In the genomic region with DNA sequence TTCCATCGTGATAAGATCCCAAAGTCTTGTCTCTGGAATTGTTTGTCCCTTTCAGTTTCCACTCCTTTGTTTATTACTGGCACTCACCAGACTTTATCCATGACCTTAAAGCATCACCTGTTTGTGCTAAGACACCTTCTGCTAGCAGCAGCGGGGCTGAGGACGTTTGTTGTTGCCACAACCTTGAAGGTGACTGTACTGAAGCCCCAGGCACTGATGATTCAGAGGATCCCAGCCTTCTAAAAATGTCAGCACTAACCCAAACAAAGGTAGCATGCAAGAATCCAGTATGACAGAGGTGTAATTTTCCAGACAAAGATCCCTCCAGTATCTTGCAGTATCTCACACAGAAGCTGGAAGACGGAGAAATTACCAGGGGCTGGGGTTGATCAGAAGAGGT, we compare ENCODE assay signal across 18 cellular contexts. TPM values are rescaled to one million over a fixed set of nuclear protein-coding genes. Genes with fewer than 3 reads are reported as not detected.
A peak's percentile ranks its signal among the peaks of the same experiment; 100 is the strongest.
DNase-seq lines count a peak whose midpoint lies in the region; FAIRE-seq and TF ChIP-seq lines count a peak whose summit lies in the region.
"Had no signal": no experiment of that assay in that cellular context is flagged by ENCODE, and none has a peak within 500 bp of the region (broad histone marks: within the 10 kb centered on the region; RNA-seq: fewer than 3 reads in every experiment).

No MANE protein-coding gene starts in this region.

- H3K36me3 ChIP-seq in bronchial epithelial cell (ENCODE audit: control insufficient read depth, insufficient read depth, low read length) (no peaks in the 10 kb centered on the region), mesendoderm (ENCODE audit: control insufficient read depth, insufficient read depth, low read length) (no peaks in the 10 kb centered on the region), SK-N-SH (replicated peaks in 1 of 2; ENCODE audit: control insufficient read depth in 1 of 2, insufficient read depth in 2 of 2, low read length in 1 of 2) (no peaks in the 10 kb centered on the region)
- H3K36me3 ChIP-seq: BLaER1 treated with 17β-estradiol and CSF1 and Interleukin-3, amounts not matched to agents 10 nM and 100 nM had no signal

- no peak overlapping the region for H2BK5ac ChIP-seq in mesendoderm (ENCODE audit: low read length)

- H3F3A ChIP-seq in SK-N-SH (replicated peaks; ENCODE audit: insufficient read depth): no peaks in the 10 kb centered on the region

- FAIRE-seq in bronchial epithelial cell (lab: Jason Lieb, UNC): no peak
- FAIRE-seq: GM12878 had no signal

- no peak overlapping the region for H4K5ac ChIP-seq in mesendoderm (ENCODE audit: low read length)

- H3K4me2 ChIP-seq in mesendoderm (ENCODE audit: low read length): no peak overlapping the region
- H3K4me2 ChIP-seq in SK-N-SH: no peak overlapping the region
- H3K4me2 ChIP-seq: BLaER1 treated with 17β-estradiol and CSF1 and Interleukin-3, amounts not matched to agents 10 nM and 100 nM had no signal

- H3K4me3 ChIP-seq in bronchial epithelial cell (ENCODE audit: low read depth, low read length) (no peak overlapping the region), mesendoderm (ENCODE audit: low read length) (no peak overlapping the region), SK-N-SH (ENCODE audit: low read depth in 2 of 2, low read length in 1 of 2) (no peak overlapping the region), foreskin fibroblast (ENCODE audit: low read depth in 1 of 2, low read length in 2 of 2) (no peak overlapping the region)
- H3K4me3 ChIP-seq: BLaER1 treated with 17β-estradiol and CSF1 and Interleukin-3, amounts not matched to agents 10 nM and 100 nM; GM12878 had no signal

- no peaks in the 10 kb centered on the region for H3K27me3 ChIP-seq in bronchial epithelial cell (ENCODE audit: control insufficient read depth, insufficient read depth, low read length)
- H3K27me3 ChIP-seq in mesendoderm (ENCODE audit: insufficient read depth, low read length, poor library complexity): no peaks in the 10 kb centered on the region
- no peaks in the 10 kb centered on the region for H3K27me3 ChIP-seq in SK-N-SH (ENCODE audit: insufficient read depth)
- H3K27me3 ChIP-seq: BLaER1 treated with 17β-estradiol and CSF1 and Interleukin-3, amounts not matched to agents 10 nM and 100 nM had no signal

- TF ChIP-seq EP300 in SK-N-SH (IDR thresholded peaks at IDR 0.05; ENCODE audit: borderline replicate concordance in 1 of 2, low read depth in 1 of 2, low read length in 1 of 2): no peak

- no peaks in the 10 kb centered on the region for H3K9me3 ChIP-seq in SK-N-SH
- H3K9me3 ChIP-seq: BLaER1 treated with 17β-estradiol and CSF1 and Interleukin-3, amounts not matched to agents 10 nM and 100 nM had no signal

- H3K18ac ChIP-seq in mesendoderm (ENCODE audit: low read length): no peak overlapping the region

- no peak for TF ChIP-seq CTCF in bronchial epithelial cell (IDR thresholded peaks at IDR 0.05; ENCODE audit: insufficient read depth, low read length, severe bottlenecking)
- no peak for TF ChIP-seq CTCF in SK-N-SH (IDR thresholded peaks at IDR 0.05)
- no peak for TF ChIP-seq CTCF in foreskin fibroblast (IDR thresholded peaks at IDR 0.05; ENCODE audit: low read depth, low read length)

- CTCF ChIA-PET in SK-N-SH (lab: Yijun Ruan, JAX): interaction anchor here (2.1 kb wide), 1 partner anchor 16 kb away, joined by 8 read pairs; no protein-coding TSS in a partner anchor

- no peak overlapping the region for H3K4ac ChIP-seq in mesendoderm (ENCODE audit: low read depth, low read length)

- POLR2A ChIA-PET in SK-N-SH (lab: Yijun Ruan, JAX): no interaction called here

- H4K8ac ChIP-seq in mesendoderm (ENCODE audit: low read depth, low read length): no peak overlapping the region

- H2BK120ac ChIP-seq in mesendoderm (ENCODE audit: low read depth, low read length): no peak overlapping the region

- no peaks in the 10 kb centered on the region for H3K79me2 ChIP-seq in mesendoderm (ENCODE audit: control insufficient read depth, insufficient read depth, low read length)
- H3K79me2 ChIP-seq in SK-N-SH (ENCODE audit: insufficient read depth): no peaks in the 10 kb centered on the region

- no peak overlapping the region for H3K27ac ChIP-seq in mesendoderm (ENCODE audit: low read depth, low read length)
- H3K27ac ChIP-seq in SK-N-SH (ENCODE audit: low read depth in 2 of 2, low read length in 1 of 2): no peak overlapping the region
- H3K27ac ChIP-seq: BLaER1 treated with 17β-estradiol and CSF1 and Interleukin-3, amounts not matched to agents 10 nM and 100 nM had no signal

- no peak overlapping the region for H3K56ac ChIP-seq in mesendoderm (ENCODE audit: low read length)

- DNase-seq in ELF-1 (ENCODE audit: low read depth, low spot score) (peak; percentile 49), M059J (ENCODE audit: low read depth) (peak; percentile 50), bronchial epithelial cell (ENCODE audit: low read depth) (peak; percentile 71), mesendoderm (peak; percentile 17), Kasumi-1 (lab: John Stamatoyannopoulos, UW) (no peak), SK-N-SH (no peak), foreskin fibroblast (no peak)
- DNase-seq in activated CD8-positive, alpha-beta memory T cell treated with anti-CD3 and anti-CD28 coated beads, Interleukin-2, amount 50 U/mL, for 48 hours: no peak
- DNase-seq: 8988T; ACHN; CD4-positive, CD25-positive, alpha-beta regulatory T cell; DMS53; GOT3; H9 had no signal

- H3K4me1 ChIP-seq in mesendoderm (ENCODE audit: control insufficient read depth, low read depth, low read length): no peaks in the 10 kb centered on the region
- H3K4me1 ChIP-seq in SK-N-SH (ENCODE audit: control insufficient read depth in 1 of 2, insufficient read depth in 2 of 2, low read depth in 1 of 2, low read length in 1 of 2): no peaks in the 10 kb centered on the region

- H2BK15ac ChIP-seq in mesendoderm (replicated peaks; ENCODE audit: low read depth): no peak overlapping the region

- no peak overlapping the region for H2AFZ ChIP-seq in SK-N-SH (ENCODE audit: low read depth)

- H3K23ac ChIP-seq in mesendoderm (ENCODE audit: low read length): no peak overlapping the region

- no peaks in the 10 kb centered on the region for H3K79me1 ChIP-seq in mesendoderm (ENCODE audit: low read length)

- WGBS in mesendoderm (ENCODE audit: extremely low coverage, insufficient coverage, low lambda C conversion rate): no CpG with 5 or more reads among the region's 4 CpGs
- WGBS in SK-N-SH (ENCODE audit: low lambda C conversion rate): 51% methylated on average over 4 of the region's 4 CpGs

- H3K9ac ChIP-seq in mesendoderm (ENCODE audit: low read length): no peak overlapping the region
- no peak overlapping the region for H3K9ac ChIP-seq in SK-N-SH
- H3K9ac ChIP-seq: BLaER1 treated with 17β-estradiol and CSF1 and Interleukin-3, amounts not matched to agents 10 nM and 100 nM had no signal

- TF ChIP-seq RAD21 in SK-N-SH (IDR thresholded peaks at IDR 0.05; ENCODE audit: low read length): no peak

- H3K9me2 ChIP-seq in SK-N-SH: no peaks in the 10 kb centered on the region

- no peak overlapping the region for H2AK5ac ChIP-seq in mesendoderm (ENCODE audit: low read length)

- no peaks in the 10 kb centered on the region for H4K20me1 ChIP-seq in SK-N-SH (ENCODE audit: insufficient read depth)
- H4K20me1 ChIP-seq: BLaER1 treated with 17β-estradiol and CSF1 and Interleukin-3, amounts not matched to agents 10 nM and 100 nM had no signal

TF ChIP-seq in SK-N-SH, 30 proteins besides CTCF, POLR2A, EP300 and RAD21 (continues in another document):
- no peak for TF ChIP-seq NFIC (IDR thresholded peaks at IDR 0.05; ENCODE audit: borderline replicate concordance)
- no peak for TF ChIP-seq FOXJ3 (CRISPR knock-in tag; IDR thresholded peaks at IDR 0.05)
- TF ChIP-seq REST (IDR thresholded peaks at IDR 0.05; ENCODE audit: low read depth, low read length): no peak

RNA-seq across cellular contexts. Expression of gene SMIM8, which starts 28.9 kb away (rescaled TPM):
- 3.9 and 6.1 TPM in 2 replicates for total RNA-seq in M059J (2014; rRNA removed; shearing (Covaris generic))
- 5.0 and 7.2 TPM in 2 replicates for total RNA-seq in bronchial epithelial cell
- 6.7 TPM for polyA plus RNA-seq in mesendoderm (2013, experiment 1 of 2)
- polyA plus RNA-seq in mesendoderm (2013, experiment 2 of 2): 6.3 TPM
- 1.6 and 3.1 TPM in 2 replicates for polyA plus RNA-seq in SK-N-SH (2012; rRNA removed)
- polyA plus RNA-seq in SK-N-SH (2012; cell fraction: cytosol; rRNA removed): 2.9 and 4.4 TPM in 2 replicates
- 2.8 and 4.0 TPM in 2 replicates for polyA plus RNA-seq in SK-N-SH (2012; cell fraction: nucleus; rRNA removed)

RNA-seq across cellular contexts. Expression of gene GJB7, which starts 35.6 kb away (rescaled TPM):
- total RNA-seq in M059J (2014; rRNA removed; shearing (Covaris generic)): not detected in 2 replicates
- not detected in 2 replicates for total RNA-seq in bronchial epithelial cell
- 0.35 TPM for polyA plus RNA-seq in mesendoderm (2013, experiment 1 of 2)
- 0.36 TPM for polyA plus RNA-seq in mesendoderm (2013, experiment 2 of 2)
- not detected in 2 replicates for polyA plus RNA-seq in SK-N-SH (2012; rRNA removed)
- not detected in 2 replicates for polyA plus RNA-seq in SK-N-SH (2012; cell fraction: cytosol; rRNA removed)
- not detected in 2 replicates for polyA plus RNA-seq in SK-N-SH (2012; cell fraction: nucleus; rRNA removed)
- total RNA-seq: CD4-positive, CD25-positive, alpha-beta regulatory T cell; G401; GM12878; HT-29 had no signal

RNA-seq across cellular contexts. Expression of gene C6orf163, which starts 51.1 kb away (rescaled TPM):
- total RNA-seq in M059J (2014; rRNA removed; shearing (Covaris generic)): not detected in 2 replicates
- 1.6 and 3.1 TPM in 2 replicates for total RNA-seq in bronchial epithelial cell
- 0.70 TPM for polyA plus RNA-seq in mesendoderm (2013, experiment 1 of 2)
- 0.78 TPM for polyA plus RNA-seq in mesendoderm (2013, experiment 2 of 2)
- polyA plus RNA-seq in SK-N-SH (2012; rRNA removed): 0.49 and 0.54 TPM in 2 replicates
- polyA plus RNA-seq in SK-N-SH (2012; cell fraction: cytosol; rRNA removed): 0.16 and 0.50 TPM in 2 replicates
- polyA plus RNA-seq in SK-N-SH (2012; cell fraction: nucleus; rRNA removed): 1.2 and 2.3 TPM in 2 replicates
- total RNA-seq: HT-29 had no signal

Comparison
In these comparisons a context has a peak if more than half of its experiments do, and no peak if none do; other contexts are left out.
1. DNase-seq: peak in ELF-1 (single experiment), M059J (single experiment), bronchial epithelial cell (single experiment) and mesendoderm (single experiment); none in Kasumi-1 (0 of 2), SK-N-SH (single experiment), foreskin fibroblast (0 of 2) and activated CD8-positive, alpha-beta memory T cell treated with anti-CD3 and anti-CD28 coated beads, Interleukin-2, amount 50 U/mL, for 48 hours (single experiment).